Comparison of ENCODE assay signal across 8 cellular contexts in the genomic region with DNA sequence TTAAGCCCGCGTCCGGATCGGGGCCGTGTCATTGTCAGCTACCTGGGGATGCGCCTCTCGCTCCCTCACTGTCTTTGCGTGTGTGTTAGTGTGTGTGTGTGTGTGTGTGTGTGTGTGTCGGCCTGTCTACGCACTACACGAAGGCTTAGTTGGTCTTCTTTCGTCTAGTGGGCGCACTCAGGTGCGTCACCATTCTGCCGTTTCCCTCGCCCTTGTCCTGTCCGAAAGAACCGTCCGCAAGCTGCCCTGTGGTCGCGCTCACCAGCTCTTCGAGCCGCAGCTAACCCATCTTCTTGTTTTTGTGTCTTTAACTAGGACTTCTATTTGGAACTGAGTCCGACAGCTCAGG. TPM values are rescaled to one million over a fixed set of nuclear protein-coding genes. Genes with fewer than 3 reads are reported as not detected.
DNase-seq lines count a peak whose midpoint lies in the region; ATAC-seq, FAIRE-seq and TF ChIP-seq lines count a peak whose summit lies in the region.

No MANE protein-coding gene starts in this region.

- no peak for TF ChIP-seq EP300 in HepG2 (IDR thresholded peaks at IDR 0.05; ENCODE audit: low read depth in 2 of 2, low read length in 2 of 2)
- no peak for TF ChIP-seq EP300 in HepG2 (CRISPR knock-in tag; IDR thresholded peaks at IDR 0.05; ENCODE audit: borderline replicate concordance)
- TF ChIP-seq EP300 in transverse colon (IDR thresholded peaks at IDR 0.05; ENCODE audit: low read depth), result no peak

- CTCF ChIA-PET in activated CD8-positive, alpha-beta memory T cell treated with anti-CD3 and anti-CD28 coated beads, Interleukin-2, amount 10 ng/mL, durations not matched to agents 7 days and 5 days (lab: Charles Lee), result interaction anchor here (1.0 kb wide), 2 partner anchors 14 to 111 kb away, joined by 3 to 5 read pairs; no protein-coding TSS in a partner anchor
- CTCF ChIA-PET in HepG2 (lab: Yijun Ruan, JAX; ENCODE audit: low intra/inter-chr PET ratio, low total read pairs), result interaction anchor here (1.5 kb wide), 1 partner anchor 22 kb away, joined by 4 read pairs; no protein-coding TSS in a partner anchor

- peaks cover 82% of the 10 kb centered on the region for H3K27me3 Mint-ChIP-seq in activated CD8-positive, alpha-beta memory T cell treated with anti-CD3 and anti-CD28 coated beads, Interleukin-2, amount 10 ng/mL, durations not matched to agents 7 days and 5 days

- DNase-seq in activated CD8-positive, alpha-beta memory T cell treated with anti-CD3 and anti-CD28 coated beads, Interleukin-2, amount 10 ng/mL, durations not matched to agents 7 days and 5 days, result no peak
- DNase-seq in activated CD8-positive, alpha-beta memory T cell treated with anti-CD3 and anti-CD28 coated beads for 24 hours, result no peak
- DNase-seq in astrocyte of the spinal cord (ENCODE audit: low read depth, low spot score), result peak; percentile 15
- no peak for DNase-seq in HepG2 (ENCODE audit: low spot score)
- DNase-seq in transverse colon, result no peak
- DNase-seq in GM13977 (ENCODE audit: low spot score), result no peak
- no peak for DNase-seq in Karpas-422
- no peak for DNase-seq in erythroblast (lab: John Stamatoyannopoulos, UW)

- no peak for FAIRE-seq in HepG2 (lab: Jason Lieb, UNC)

- peak overlapping the region; percentile 62; the same call in 1 of the 2 replicates for H3K9ac ChIP-seq in HepG2 (ENCODE audit: insufficient read depth, low read depth, low read length)
- H3K9ac ChIP-seq in Karpas-422 (ENCODE audit: low read length), result no peak overlapping the region

- peak overlapping the region; percentile 72 for H3K4me3 Mint-ChIP-seq in activated CD8-positive, alpha-beta memory T cell treated with anti-CD3 and anti-CD28 coated beads, Interleukin-2, amount 10 ng/mL, durations not matched to agents 7 days and 5 days

- 95% methylated on average over 16 of the region's 24 CpGs for WGBS in HepG2 (ENCODE audit: low lambda C conversion rate)
- WGBS in transverse colon (ENCODE audit: low coverage in 1 of 2), 2 donors, result 17% methylated on average over 24 of the region's 24 CpGs; no CpG with 5 or more reads in 1 of the 2 donors

- H3K36me3 Mint-ChIP-seq in activated CD8-positive, alpha-beta memory T cell treated with anti-CD3 and anti-CD28 coated beads, Interleukin-2, amount 10 ng/mL, durations not matched to agents 7 days and 5 days, result no peaks in the 10 kb centered on the region

- POLR2A ChIA-PET in HepG2 (lab: Yijun Ruan, JAX), result interaction anchor here (0.9 to 2.3 kb wide), 7 partner anchors 11 to 40 kb away, joined by 3 to 5 read pairs (median 4); no protein-coding TSS in a partner anchor

- H3K27me3 ChIP-seq in HepG2 (ENCODE audit: control insufficient read depth in 1 of 2, insufficient read depth in 2 of 2, low read length in 2 of 2), result peaks cover 0 to 10% of the 10 kb centered on the region in 2 experiments; a peak in 1 of 5 replicates
- peaks cover 76% of the 10 kb centered on the region for H3K27me3 ChIP-seq in transverse colon
- no peaks in the 10 kb centered on the region for H3K27me3 ChIP-seq in Karpas-422 (ENCODE audit: low read length)

- no TSS peak for BruUV-seq in HepG2 (replicated peaks; lab: Mats Ljungman, UMichigan)

- H3K4me2 ChIP-seq in HepG2 (ENCODE audit: low read depth, low read length) (peak overlapping the region; percentile 72), Karpas-422 (ENCODE audit: low read depth, low read length, poor library complexity, severe bottlenecking) (no peak overlapping the region)

- H3K4me3 ChIP-seq in astrocyte of the spinal cord (ENCODE audit: low read depth, low read length) (peak overlapping the region; percentile 49), HepG2 (replicated peaks in 1 of 3; ENCODE audit: insufficient read depth in 1 of 3, low read depth in 2 of 3, low read length in 3 of 3) (peak overlapping the region; percentile 55 to 72 (median 66); a peak in 5 of 6 replicates), transverse colon (peak overlapping the region in 3 of 4 donors; percentile 39 to 60 (median 40)), Karpas-422 (ENCODE audit: low read length) (no peak overlapping the region)

- H4K20me1 ChIP-seq in HepG2 (ENCODE audit: insufficient read depth, low read length) (no peaks in the 10 kb centered on the region), Karpas-422 (ENCODE audit: insufficient read depth, low read depth, low read length) (no peaks in the 10 kb centered on the region)

- no peak overlapping the region for H2AFZ ChIP-seq in HepG2 (ENCODE audit: low read length)
- H2AFZ ChIP-seq in Karpas-422 (ENCODE audit: low read length), result no peak overlapping the region

- no peak for TF ChIP-seq POLR2A in HepG2 (IDR thresholded peaks at IDR 0.05; ENCODE audit: insufficient read depth in 1 of 2, low read depth in 2 of 2, low read length in 2 of 2)
- TF ChIP-seq POLR2A in transverse colon (IDR thresholded peaks at IDR 0.05), result no peak
- no peak for TF ChIP-seq POLR2A in erythroblast (IDR thresholded peaks at IDR 0.05; ENCODE audit: low read length)

- no peak overlapping the region for H3K27ac Mint-ChIP-seq in activated CD8-positive, alpha-beta memory T cell treated with anti-CD3 and anti-CD28 coated beads, Interleukin-2, amount 10 ng/mL, durations not matched to agents 7 days and 5 days

- TF ChIP-seq CTCF in astrocyte of the spinal cord (IDR thresholded peaks at IDR 0.05; ENCODE audit: low read depth, low read length), result no peak
- TF ChIP-seq CTCF in HepG2 (CRISPR knock-in tag; IDR thresholded peaks at IDR 0.05), result no peak
- no peak for TF ChIP-seq CTCF in transverse colon (IDR thresholded peaks at IDR 0.05)
- TF ChIP-seq CTCF in GM13977 (IDR thresholded peaks at IDR 0.05; ENCODE audit: extremely low read depth, insufficient read depth, missing control alignments), result no peak

- H3K9me3 ChIP-seq in HepG2 (ENCODE audit: low read length), result no peaks in the 10 kb centered on the region
- no peaks in the 10 kb centered on the region for H3K9me3 ChIP-seq in transverse colon
- no peaks in the 10 kb centered on the region for H3K9me3 ChIP-seq in Karpas-422 (ENCODE audit: low read length)

- intact Hi-C loops in HepG2 (cut with micrococcal nuclease; ENCODE audit: unreplicated experiment), result no loop called here
- intact Hi-C loops in transverse colon (cut with DNase I; ENCODE audit: low total_unique reads), result no loop called here

- peaks cover 18% of the 10 kb centered on the region for H3K4me1 Mint-ChIP-seq in activated CD8-positive, alpha-beta memory T cell treated with anti-CD3 and anti-CD28 coated beads, Interleukin-2, amount 10 ng/mL, durations not matched to agents 7 days and 5 days

- peaks cover 4% of the 10 kb centered on the region for H3K79me2 ChIP-seq in HepG2 (ENCODE audit: insufficient read depth, low read length)
- H3K79me2 ChIP-seq in Karpas-422 (ENCODE audit: low read length), result no peaks in the 10 kb centered on the region

- no peak for TF ChIP-seq RAD21 in HepG2 (CRISPR knock-in tag; IDR thresholded peaks at IDR 0.05)

- H3K27ac ChIP-seq in HepG2 (ENCODE audit: extremely low read length, insufficient read depth, low read length), result peak overlapping the region; percentile 68
- H3K27ac ChIP-seq in transverse colon, result no peak overlapping the region
- no peak overlapping the region for H3K27ac ChIP-seq in Karpas-422 (ENCODE audit: low read length)

- H3K9me2 ChIP-seq in Karpas-422 (replicated peaks; ENCODE audit: insufficient read depth, low read length), result no peaks in the 10 kb centered on the region

- H3K4me1 ChIP-seq in HepG2 (ENCODE audit: insufficient read depth, low read length), result peaks cover 52% of the 10 kb centered on the region
- H3K4me1 ChIP-seq in transverse colon, result peaks cover 0 to 10% (median 9%) of the 10 kb centered on the region in 4 donors
- no peaks in the 10 kb centered on the region for H3K4me1 ChIP-seq in Karpas-422 (ENCODE audit: low read length)

- in situ Hi-C loops in astrocyte of the spinal cord (cut with HindIII; ENCODE audit: low sequenced_read_pairs), result no loop called here
- in situ Hi-C loops in HepG2 (cut with HindIII; ENCODE audit: extremely low pct_ligation_motif_present, low pct_unique_long_range_greater_than_20kb), result no loop called here
- in situ Hi-C loops in transverse colon (cut with MboI; ENCODE audit: low pct_ligation_motif_present in 1 of 4, low pct_unique_long_range_greater_than_20kb in 1 of 4, low sequenced_read_pairs in 3 of 4), result no loop called here
- in situ Hi-C loops in GM13977 (cut with MboI; ENCODE audit: low pct_unique_long_range_greater_than_20kb, low sequenced_read_pairs, unreplicated experiment), result no loop called here

- peak; percentile 20 for ATAC-seq in activated CD8-positive, alpha-beta memory T cell treated with anti-CD3 and anti-CD28 coated beads, Interleukin-2, amount 10 ng/mL, durations not matched to agents 7 days and 5 days
- ATAC-seq in HepG2, result peak; percentile 16

- H3K9me3 Mint-ChIP-seq in activated CD8-positive, alpha-beta memory T cell treated with anti-CD3 and anti-CD28 coated beads, Interleukin-2, amount 10 ng/mL, durations not matched to agents 7 days and 5 days (ENCODE audit: low read depth), result no peaks in the 10 kb centered on the region

- H3K36me3 ChIP-seq in HepG2 (replicated peaks in 1 of 2; ENCODE audit: control insufficient read depth in 1 of 2, insufficient read depth in 2 of 2, low read length in 2 of 2) (no peaks in the 10 kb centered on the region), transverse colon (no peaks in the 10 kb centered on the region), Karpas-422 (ENCODE audit: insufficient read depth, low read length) (no peaks in the 10 kb centered on the region)

RNA-seq across cellular contexts. Expression of a gene that starts 0.7 kb away (rescaled TPM):
- total RNA-seq in activated CD8-positive, alpha-beta memory T cell treated with anti-CD3 and anti-CD28 coated beads, Interleukin-2, amount 10 ng/mL, durations not matched to agents 7 days and 5 days, result not detected
- 10.3 and 10.4 TPM in 2 replicates for total RNA-seq in HepG2 (2016; rRNA removed; fragmentation: Illumina TruSeq; extraction: Trizol)
- 3.6 and 3.8 TPM in 2 replicates for total RNA-seq in HepG2 (2016; cell fraction: cytosol; rRNA removed; fragmentation: Illumina TruSeq; extraction: Trizol; ENCODE audit: low read depth)
- total RNA-seq in HepG2 (2016; cell fraction: insoluble cytoplasmic fraction; rRNA removed; fragmentation: Illumina TruSeq; extraction: Trizol), result 10.3 and 10.5 TPM in 2 replicates
- total RNA-seq in HepG2 (2016; cell fraction: membrane; rRNA removed; fragmentation: Illumina TruSeq; extraction: Trizol), result 12.0 and 13.5 TPM in 2 replicates
- total RNA-seq in HepG2 (2016; cell fraction: nucleus; rRNA removed; fragmentation: Illumina TruSeq; extraction: Trizol), result 9.3 and 10.1 TPM in 2 replicates
- polyA plus RNA-seq in HepG2 (2011; rRNA removed), result 3.7 and 8.4 TPM in 2 replicates
- polyA plus RNA-seq in HepG2 (2011; cell fraction: cytosol; rRNA removed), result 4.9 and 6.5 TPM in 2 replicates
- polyA plus RNA-seq in HepG2 (2011; cell fraction: nucleus; rRNA removed), result 8.2 and 13.0 TPM in 2 replicates
- 9.1 and 16.7 TPM in 2 replicates for polyA plus RNA-seq in HepG2 (2012)
- polyA plus RNA-seq in HepG2 (2016; cell fraction: cytosol; fragmentation: Illumina TruSeq; extraction: Trizol; ENCODE audit: low read depth), result 4.6 and 5.9 TPM in 2 replicates
- polyA plus RNA-seq in HepG2 (2016; cell fraction: insoluble cytoplasmic fraction; fragmentation: Illumina TruSeq; extraction: Trizol; ENCODE audit: low read depth), result 13.7 and 14.1 TPM in 2 replicates
- 12.2 and 13.8 TPM in 2 replicates for polyA plus RNA-seq in HepG2 (2016; cell fraction: membrane; fragmentation: Illumina TruSeq; extraction: Trizol; ENCODE audit: low read depth)
- 16.0 and 16.8 TPM in 2 replicates for polyA plus RNA-seq in HepG2 (2016; cell fraction: nucleus; fragmentation: Illumina TruSeq; extraction: Trizol; ENCODE audit: insufficient read depth, low read depth)
- 26.7 TPM in 1 of 2 replicates, not detected in the other for polyA minus RNA-seq in HepG2 (2011; rRNA and poly(A)+ RNA removed; ENCODE audit: low replicate concordance)
- 5.5 and 9.2 TPM in 2 replicates for polyA minus RNA-seq in HepG2 (2011; cell fraction: cytosol; rRNA and poly(A)+ RNA removed)
- polyA minus RNA-seq in HepG2 (2011; cell fraction: nucleus; rRNA and poly(A)+ RNA removed), result 10.3 and 15.8 TPM in 2 replicates
- total RNA-seq in transverse colon, result not detected
- not detected in 2 replicates for total RNA-seq in Karpas-422 (2014; rRNA removed; shearing (Covaris generic); ENCODE audit: low replicate concordance)

RNA-seq across cellular contexts. Expression of a gene that starts 37.2 kb away (rescaled TPM):
- total RNA-seq in activated CD8-positive, alpha-beta memory T cell treated with anti-CD3 and anti-CD28 coated beads, Interleukin-2, amount 10 ng/mL, durations not matched to agents 7 days and 5 days, result 100 to 1,000 TPM; 155 to 163 TPM
- 173 and 250 TPM in 2 replicates for total RNA-seq in HepG2 (2016; rRNA removed; fragmentation: Illumina TruSeq; extraction: Trizol)
- 14.1 and 18.4 TPM in 2 replicates for total RNA-seq in HepG2 (2016; cell fraction: cytosol; rRNA removed; fragmentation: Illumina TruSeq; extraction: Trizol; ENCODE audit: low read depth)
- total RNA-seq in HepG2 (2016; cell fraction: insoluble cytoplasmic fraction; rRNA removed; fragmentation: Illumina TruSeq; extraction: Trizol), result 173 and 234 TPM in 2 replicates
- total RNA-seq in HepG2 (2016; cell fraction: membrane; rRNA removed; fragmentation: Illumina TruSeq; extraction: Trizol), result 38.5 and 45.7 TPM in 2 replicates
- total RNA-seq in HepG2 (2016; cell fraction: nucleus; rRNA removed; fragmentation: Illumina TruSeq; extraction: Trizol), result 249 and 251 TPM in 2 replicates
- polyA plus RNA-seq in HepG2 (2011; rRNA removed), result 41.3 and 55.9 TPM in 2 replicates
- polyA plus RNA-seq in HepG2 (2011; cell fraction: cytosol; rRNA removed), result 8.6 and 12.8 TPM in 2 replicates
- polyA plus RNA-seq in HepG2 (2011; cell fraction: nucleus; rRNA removed), result 39.7 and 59.0 TPM in 2 replicates
- polyA plus RNA-seq in HepG2 (2012), result 63.0 and 109 TPM in 2 replicates
- polyA plus RNA-seq in HepG2 (2016; cell fraction: cytosol; fragmentation: Illumina TruSeq; extraction: Trizol; ENCODE audit: low read depth), result 3.4 and 3.6 TPM in 2 replicates
- 156 and 157 TPM in 2 replicates for polyA plus RNA-seq in HepG2 (2016; cell fraction: insoluble cytoplasmic fraction; fragmentation: Illumina TruSeq; extraction: Trizol; ENCODE audit: low read depth)
- polyA plus RNA-seq in HepG2 (2016; cell fraction: membrane; fragmentation: Illumina TruSeq; extraction: Trizol; ENCODE audit: low read depth), result 9.2 and 11.6 TPM in 2 replicates
- polyA plus RNA-seq in HepG2 (2016; cell fraction: nucleus; fragmentation: Illumina TruSeq; extraction: Trizol; ENCODE audit: insufficient read depth, low read depth), result 227 and 232 TPM in 2 replicates
- 58.3 and 119 TPM in 2 replicates for polyA minus RNA-seq in HepG2 (2011; rRNA and poly(A)+ RNA removed; ENCODE audit: low replicate concordance)
- 33.5 and 35.1 TPM in 2 replicates for polyA minus RNA-seq in HepG2 (2011; cell fraction: cytosol; rRNA and poly(A)+ RNA removed)
- polyA minus RNA-seq in HepG2 (2011; cell fraction: nucleus; rRNA and poly(A)+ RNA removed), result 254 and 272 TPM in 2 replicates
- total RNA-seq in transverse colon, result 100 to 1,000 TPM in 1 of 4 donors, 10 to 100 TPM in 3; 36.7 to 180 (median 79.3) TPM
- total RNA-seq in Karpas-422 (2014; rRNA removed; shearing (Covaris generic); ENCODE audit: low replicate concordance), result 69.4 and 135 TPM in 2 replicates
